In the genomic region with DNA sequence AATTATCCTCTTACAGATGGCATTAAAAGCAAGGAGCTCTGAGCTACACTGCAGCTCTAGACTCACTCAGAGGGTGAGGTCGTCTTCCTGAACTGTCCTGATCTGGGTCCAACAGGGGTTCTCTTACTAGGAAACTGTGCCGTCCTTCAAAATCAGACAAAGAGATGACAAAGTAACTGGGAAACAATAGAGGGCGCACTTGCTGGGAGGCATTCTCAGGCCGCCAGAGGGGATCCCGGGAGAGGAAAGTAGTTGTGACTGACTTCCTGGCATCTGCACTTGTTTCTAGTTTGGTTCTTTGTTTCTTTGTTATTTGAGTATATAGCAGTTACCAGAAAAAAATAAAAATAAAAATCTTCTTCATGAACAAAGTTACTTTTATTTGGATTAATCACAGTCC, we compare ENCODE assay signal across 9 cellular contexts.
DNase-seq lines count a peak whose midpoint lies in the region; ATAC-seq and TF ChIP-seq lines count a peak whose summit lies in the region.
"Had no signal": no experiment of that assay in that cellular context is flagged by ENCODE, and none has a peak within 500 bp of the region (broad histone marks: within the 10 kb centered on the region; RNA-seq: fewer than 3 reads in every experiment).

No MANE protein-coding gene starts in this region.

- peaks cover 6% of the 10 kb centered on the region for H3K4me1 Mint-ChIP-seq in brain
- peaks cover 5% of the 10 kb centered on the region for H3K4me1 Mint-ChIP-seq in nephron
- H3K4me1 Mint-ChIP-seq: memory B cell had no signal

- DNase-seq in ELF-1 (ENCODE audit: low read depth, low spot score), result peak; percentile 80
- peak; percentile 45 for DNase-seq in MG63
- no peak for DNase-seq in OCI-M2 (lab: John Stamatoyannopoulos, UW; ENCODE audit: unreplicated experiment)
- no peak for DNase-seq in LoVo (ENCODE audit: low spot score)
- DNase-seq in stimulated activated CD4-positive, alpha-beta T cell treated with anti-CD3 and anti-CD28 coated beads, Interleukin-1b, Interleukin-23, amount 100 ng/mL, for 48 hours, result no peak

- no peak overlapping the region for H3K4me3 ChIP-seq in MG63

- peak overlapping the region in 1 of 5 experiments; percentile 52 for H3K27ac Mint-ChIP-seq in brain
- H3K27ac Mint-ChIP-seq in nephron, result no peak overlapping the region
- H3K27ac Mint-ChIP-seq: memory B cell had no signal

- peak overlapping the region in 1 of 5 experiments; percentile 3 for H3K4me3 Mint-ChIP-seq in brain
- no peak overlapping the region for H3K4me3 Mint-ChIP-seq in nephron
- H3K4me3 Mint-ChIP-seq: memory B cell had no signal

- H3K36me3 ChIP-seq in MG63, result no peaks in the 10 kb centered on the region

- H3K9me3 Mint-ChIP-seq in brain, result peaks cover 9 to 14% (median 14%) of the 10 kb centered on the region in 5 experiments
- H3K9me3 Mint-ChIP-seq in nephron, result peaks cover 6% of the 10 kb centered on the region

- H3K27me3 ChIP-seq in MG63, result no peaks in the 10 kb centered on the region; the same call in 1 of the 2 replicates

- peaks cover 10% of the 10 kb centered on the region for H3K9me3 ChIP-seq in MG63

- H3K27me3 Mint-ChIP-seq in brain (peaks cover 25% of the 10 kb centered on the region), nephron (ENCODE audit: low read depth) (peaks cover 22% of the 10 kb centered on the region)
- H3K27me3 Mint-ChIP-seq: memory B cell had no signal

- H3K36me3 Mint-ChIP-seq in brain (no peaks in the 10 kb centered on the region), nephron (ENCODE audit: low read depth) (no peaks in the 10 kb centered on the region)
- H3K36me3 Mint-ChIP-seq: memory B cell had no signal

- peak; percentile 37 to 56 for TF ChIP-seq CTCF in brain (conservative IDR thresholded peaks at IDR 0.05)
- peak; percentile 27 to 52 (median 43) for TF ChIP-seq CTCF in nephron (IDR thresholded peaks at IDR 0.05; ENCODE audit: unreplicated experiment in 3 of 3)

- no peak for ATAC-seq in HG03565 (IDR thresholded peaks at IDR 0.05; ENCODE audit: unreplicated experiment)

Comparison
In these comparisons a context has a peak if more than half of its experiments do, and no peak if none do; other contexts are left out.
1. DNase-seq: peak in ELF-1 (single experiment) and MG63 (single experiment); none in OCI-M2 (single experiment), LoVo (single experiment) and stimulated activated CD4-positive, alpha-beta T cell treated with anti-CD3 and anti-CD28 coated beads, Interleukin-1b, Interleukin-23, amount 100 ng/mL, for 48 hours (single experiment).